Comparison of ENCODE assay signal across 8 cellular contexts in genomic region chr3:105369501-105370371, GRCh38. TPM values are rescaled to one million over a fixed set of nuclear protein-coding genes. Genes with fewer than 3 reads are reported as not detected.
DNase-seq lines count a peak whose midpoint lies in the region; ATAC-seq and TF ChIP-seq lines count a peak whose summit lies in the region.

No MANE protein-coding gene starts in this region.

- CTCF ChIA-PET in activated CD8-positive, alpha-beta T cell treated with anti-CD3 and anti-CD28 coated beads, Interleukin-2, amount 10 ng/mL, durations not matched to agents 7 days and 5 days (lab: Charles Lee) = interaction anchor here (0.5 to 2.8 kb wide), 6 partner anchors 10 to 1239 kb away, joined by 3 to 12 read pairs (median 4); no protein-coding TSS in a partner anchor

- peak overlapping the region; percentile 95 for H3K27ac Mint-ChIP-seq in activated CD8-positive, alpha-beta T cell treated with anti-CD3 and anti-CD28 coated beads, Interleukin-2, amount 10 ng/mL, durations not matched to agents 7 days and 5 days

- H3K27me3 ChIP-seq in mononuclear cell (ENCODE audit: insufficient read depth, low read length) = peaks cover 7% of the 10 kb centered on the region
- H3K27me3 ChIP-seq in subcutaneous abdominal adipose tissue (ENCODE audit: control insufficient read depth in 5 of 5, insufficient read depth in 4 of 5, low read length in 5 of 5) = peaks cover 0 to 2% (median 0%) of the 10 kb centered on the region in 5 donors

- peaks cover 17% of the 10 kb centered on the region for H3K27me3 Mint-ChIP-seq in activated CD8-positive, alpha-beta T cell treated with anti-CD3 and anti-CD28 coated beads, Interleukin-2, amount 10 ng/mL, durations not matched to agents 7 days and 5 days (ENCODE audit: low read depth)

- H3K9me3 ChIP-seq in mononuclear cell (ENCODE audit: low read depth, low read length) (no peaks in the 10 kb centered on the region), subcutaneous abdominal adipose tissue (ENCODE audit: control insufficient read depth in 5 of 5, low read length in 5 of 5) (no peaks in the 10 kb centered on the region)

- peak; percentile 27 for ATAC-seq in GM19324 (IDR thresholded peaks at IDR 0.05; ENCODE audit: low FRiP score, unreplicated experiment)
- peak; percentile 25 for ATAC-seq in HG03439 (IDR thresholded peaks at IDR 0.05; ENCODE audit: unreplicated experiment)
- peak; percentile 27 for ATAC-seq in activated CD8-positive, alpha-beta T cell treated with anti-CD3 and anti-CD28 coated beads, Interleukin-2, amount 10 ng/mL, durations not matched to agents 7 days and 5 days

- no peaks in the 10 kb centered on the region for H3K36me3 Mint-ChIP-seq in activated CD8-positive, alpha-beta T cell treated with anti-CD3 and anti-CD28 coated beads, Interleukin-2, amount 10 ng/mL, durations not matched to agents 7 days and 5 days (ENCODE audit: low read depth)

- peak overlapping the region; percentile 59 to 80 (median 73) for H3K9ac ChIP-seq in subcutaneous abdominal adipose tissue (ENCODE audit: low read length in 5 of 5)

- POLR2A ChIA-PET in activated CD8-positive, alpha-beta T cell treated with anti-CD3 and anti-CD28 coated beads, Interleukin-2, amount 10 ng/mL, durations not matched to agents 7 days and 5 days (lab: Charles Lee) = interaction anchor here (0.5 to 0.7 kb wide), 2 partner anchors 805 to 1255 kb away, joined by 3 read pairs; no protein-coding TSS in a partner anchor

- H3K4me1 Mint-ChIP-seq in activated CD8-positive, alpha-beta T cell treated with anti-CD3 and anti-CD28 coated beads, Interleukin-2, amount 10 ng/mL, durations not matched to agents 7 days and 5 days (ENCODE audit: low read depth) = peaks cover 37% of the 10 kb centered on the region

- H3K4me3 ChIP-seq in mononuclear cell (ENCODE audit: low read length) (peak overlapping the region; percentile 70), subcutaneous abdominal adipose tissue (ENCODE audit: low read depth in 1 of 5, low read length in 5 of 5) (peak overlapping the region; percentile 87 to 97 (median 92))

- DNase-seq in NCI-H526 treated with DMSO at 0.1 percent for 48 hours (lab: John Stamatoyannopoulos, UW) (peak; percentile 86), epithelial cell of prostate (ENCODE audit: low read depth, low spot score) (no peak)
- peak; percentile 56 for DNase-seq in activated CD8-positive, alpha-beta T cell treated with anti-CD3 and anti-CD28 coated beads, Interleukin-2, amount 10 ng/mL, durations not matched to agents 7 days and 5 days

- TF ChIP-seq CTCF in C4-2B (conservative IDR thresholded peaks at IDR 0.05) = peak; percentile 92

- H3K27ac ChIP-seq in C4-2B = peak overlapping the region; percentile 85
- peak overlapping the region; percentile 97 for H3K27ac ChIP-seq in epithelial cell of prostate
- peak overlapping the region; percentile 67 for H3K27ac ChIP-seq in subcutaneous abdominal adipose tissue (ENCODE audit: low read depth, low read length)

- no peaks in the 10 kb centered on the region for H3K9me3 Mint-ChIP-seq in activated CD8-positive, alpha-beta T cell treated with anti-CD3 and anti-CD28 coated beads, Interleukin-2, amount 10 ng/mL, durations not matched to agents 7 days and 5 days (ENCODE audit: insufficient read depth)

- peak overlapping the region; percentile 92 for H3K4me3 Mint-ChIP-seq in activated CD8-positive, alpha-beta T cell treated with anti-CD3 and anti-CD28 coated beads, Interleukin-2, amount 10 ng/mL, durations not matched to agents 7 days and 5 days

- no peaks in the 10 kb centered on the region for H3K36me3 ChIP-seq in subcutaneous abdominal adipose tissue (ENCODE audit: control insufficient read depth in 5 of 5, insufficient read depth in 5 of 5, low read length in 5 of 5)

- peaks cover 13% of the 10 kb centered on the region for H3K4me1 ChIP-seq in mononuclear cell (ENCODE audit: insufficient read depth, low read length)
- peaks cover 2 to 48% (median 47%) of the 10 kb centered on the region in 5 donors for H3K4me1 ChIP-seq in subcutaneous abdominal adipose tissue (ENCODE audit: control insufficient read depth in 5 of 5, insufficient read depth in 5 of 5, low read length in 5 of 5)

RNA-seq across cellular contexts. Expression of gene ALCAM, which starts 3.0 kb away (rescaled TPM):
- 1 to 10 TPM; 5.1 to 5.4 TPM for total RNA-seq in activated CD8-positive, alpha-beta T cell treated with anti-CD3 and anti-CD28 coated beads, Interleukin-2, amount 10 ng/mL, durations not matched to agents 7 days and 5 days
- total RNA-seq in mononuclear cell = 13.4 TPM
